3 cellular contexts compared by ENCODE assay signal in the genomic region with DNA sequence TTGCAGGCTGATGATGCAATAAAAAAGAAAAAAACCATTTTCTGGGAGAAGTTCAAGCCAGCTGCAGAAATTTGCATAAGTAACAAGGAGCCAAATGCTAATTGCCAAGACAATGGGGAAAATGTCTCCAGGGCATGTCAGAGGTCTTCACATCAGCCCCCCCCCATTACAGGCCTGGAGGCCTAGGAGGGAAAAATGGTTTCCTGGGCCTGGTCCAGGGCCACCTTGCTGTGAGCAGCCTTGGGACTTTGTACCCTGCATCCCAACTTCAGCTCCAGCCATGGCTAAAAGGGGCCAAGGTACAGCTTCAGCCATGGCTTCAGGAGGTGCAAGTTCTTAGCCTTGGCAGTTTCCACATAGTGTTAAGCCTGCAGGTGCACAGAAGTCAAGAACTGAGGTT.
DNase-seq lines count a peak whose midpoint lies in the region; ATAC-seq, FAIRE-seq and TF ChIP-seq lines count a peak whose summit lies in the region.
"Not testable (repeated sequence)": the region's sequence is repeated elsewhere in the genome, so short reads cannot be mapped to it uniquely, and the experiment has no call there.

No MANE protein-coding gene starts in this region.

- in situ Hi-C loops in K562 (cut with MboI) = not testable (repeated sequence)

- not testable (repeated sequence) for H3K27me3 ChIP-seq in K562 (ENCODE audit: control insufficient read depth in 2 of 2, insufficient read depth in 2 of 2, low read length in 2 of 2)

- not testable (repeated sequence) for H3K9me3 ChIP-seq in A549; HEK293 (ENCODE audit: control insufficient read depth, insufficient read depth, low read depth, low read length); K562 (replicated peaks; ENCODE audit: control insufficient read depth, insufficient read depth, low read depth, low read length)

- not testable (repeated sequence) for BruUV-seq in K562 (replicated peaks; lab: Mats Ljungman, UMichigan)

- H3K4me1 ChIP-seq in A549; HEK293 (ENCODE audit: control insufficient read depth, insufficient read depth, low read length); K562 (replicated peaks in 1 of 2; ENCODE audit: control insufficient read depth in 2 of 2, insufficient read depth in 2 of 2, low read length in 2 of 2): not testable (repeated sequence)

- not testable (repeated sequence) for H3K79me2 ChIP-seq in K562 (ENCODE audit: control insufficient read depth, insufficient read depth, low read length)

- not testable (repeated sequence) for FAIRE-seq in A549 (lab: Jason Lieb, UNC); K562 (lab: Jason Lieb, UNC)

- not testable (repeated sequence) for DNase-seq in A549 (ENCODE audit: low read depth in 1 of 2, low spot score in 1 of 2); K562 (ENCODE audit: extremely low read depth in 1 of 4, low spot score in 3 of 4)

- not testable (repeated sequence) for TF ChIP-seq POLR2A in A549 (IDR thresholded peaks at IDR 0.05; ENCODE audit: low read length); K562 (conservative IDR thresholded peaks at IDR 0.05)

- POLR2A ChIA-PET in A549 (lab: Yijun Ruan, JAX); HEK293 (lab: Yijun Ruan, JAX); K562 (lab: Yijun Ruan, JAX): not testable (repeated sequence)

- not testable (repeated sequence) for H3K4me2 ChIP-seq in A549; K562 (ENCODE audit: insufficient read depth, low read length)

- H4K20me1 ChIP-seq in K562 (replicated peaks; ENCODE audit: control insufficient read depth, insufficient read depth, low read length) = not testable (repeated sequence)

- TF ChIP-seq RAD21 in A549 (conservative IDR thresholded peaks at IDR 0.05 in 1 of 2, IDR thresholded peaks at IDR 0.05 in 1 of 2); K562 (CRISPR knock-in tag; conservative IDR thresholded peaks at IDR 0.05 in 1 of 2, IDR thresholded peaks at IDR 0.05 in 1 of 2): not testable (repeated sequence)

- not testable (repeated sequence) for H3K36me3 ChIP-seq in HEK293 (ENCODE audit: control insufficient read depth in 2 of 2, insufficient read depth in 1 of 2, low read length in 2 of 2); K562 (ENCODE audit: control insufficient read depth, insufficient read depth, low read length)

- not testable (repeated sequence) for TF ChIP-seq CTCF in A549 (IDR thresholded peaks at IDR 0.05); HEK293 (tag by site-specific recombination; IDR thresholded peaks at IDR 0.05); K562 (IDR thresholded peaks at IDR 0.05 in 2 of 3, conservative IDR thresholded peaks at IDR 0.05 in 1 of 3; ENCODE audit: insufficient read depth in 2 of 3, low read depth in 1 of 3, low read length in 3 of 3)

- not testable (repeated sequence) for H2AFZ ChIP-seq in K562 (ENCODE audit: low read depth, low read length)

- CTCF ChIA-PET in A549 (lab: Yijun Ruan, JAX); HEK293 (lab: Yijun Ruan, JAX); K562 (lab: Yijun Ruan, JAX; ENCODE audit: low intra/inter-chr PET ratio): not testable (repeated sequence)

- intact Hi-C loops in K562 (cut with micrococcal nuclease) = not testable (repeated sequence)

- not testable (repeated sequence) for ATAC-seq in A549, K562

- not testable (repeated sequence) for H3K4me3 ChIP-seq in A549; HEK293 (ENCODE audit: low read depth, low read length); K562

- not testable (repeated sequence) for TF ChIP-seq EP300 in A549 (IDR thresholded peaks at IDR 0.05); K562 (IDR thresholded peaks at IDR 0.05; ENCODE audit: low read length)

- not testable (repeated sequence) for H3K9ac ChIP-seq in K562 (ENCODE audit: insufficient read depth in 1 of 2, low read depth in 2 of 2, low read length in 2 of 2)

- not testable (repeated sequence) for H3K9me1 ChIP-seq in K562 (ENCODE audit: control insufficient read depth, insufficient read depth, low read length)

- H3K27ac ChIP-seq in A549; HEK293 (ENCODE audit: extremely low read depth, low read depth, low read length); K562 (ENCODE audit: extremely low read depth, low read depth, low read length): not testable (repeated sequence)

TF ChIP-seq in A549, 52 proteins besides CTCF, POLR2A, EP300 and RAD21:
- TF ChIP-seq ZFP36 (IDR thresholded peaks at IDR 0.05; ENCODE audit: borderline replicate concordance, partially characterized antibody) = peak; percentile 56

TF ChIP-seq in HEK293, 187 proteins besides CTCF, POLR2A, EP300 and RAD21:
- peak; percentile 89 for TF ChIP-seq ZNF585B (tag by site-specific recombination; IDR thresholded peaks at IDR 0.05)

TF ChIP-seq in K562, 482 proteins besides CTCF, POLR2A, EP300 and RAD21:
- TF ChIP-seq ATF3 (IDR thresholded peaks at IDR 0.05) = peak; percentile 33; the same call in 1 of the 2 replicates
- not testable (repeated sequence) for TF ChIP-seq ATF3 (CRISPR knock-in tag; conservative IDR thresholded peaks at IDR 0.05)
- peak; percentile 27 for TF ChIP-seq ZFP36 (IDR thresholded peaks at IDR 0.05; ENCODE audit: low read depth, low read length, partially characterized antibody)
TF ChIP-seq in K562: peak in this region for 2; not testable (repeated sequence) for 480.
